In genomic region chr5:91383027-91383955, GRCh38 we compare ENCODE assay signal across 8 cellular contexts. TPM values are rescaled to one million over a fixed set of nuclear protein-coding genes. Genes with fewer than 3 reads are reported as not detected.
DNase-seq lines count a peak whose midpoint lies in the region; ATAC-seq and TF ChIP-seq lines count a peak whose summit lies in the region.

TSS of gene ARRDC3 (minus strand) at chr5:91383317. CDS start at chr5:91383092, 225 bp downstream.

- peak within 1 kb of the TSS; percentile 100 for H3K4me3 ChIP-seq in WERI-Rb-1 (ENCODE audit: low read depth, low read length)
- peak within 1 kb of the TSS; percentile 64 to 82 (median 73) for H3K4me3 ChIP-seq in breast epithelium
- peak within 1 kb of the TSS; percentile 79 for H3K4me3 ChIP-seq in iPS-20b (ENCODE audit: low read length)
- peak within 1 kb of the TSS; percentile 61 to 84 (median 69) for H3K4me3 ChIP-seq in skin epidermis

- TF ChIP-seq CTCF in WERI-Rb-1 (IDR thresholded peaks at IDR 0.05; ENCODE audit: low read depth, low read length), result no peak
- peak in 1 of 3 donors; percentile 2 for TF ChIP-seq CTCF in breast epithelium (IDR thresholded peaks at IDR 0.05)

- H3K27me3 ChIP-seq in WERI-Rb-1 (ENCODE audit: insufficient read depth, low read depth, severe bottlenecking) (no peaks in the 10 kb centered on the region), breast epithelium (no peaks in the 10 kb centered on the region), iPS-20b (ENCODE audit: insufficient read depth, low read length) (no peaks in the 10 kb centered on the region)

- intact Hi-C loops in breast epithelium (cut with DNase I; ENCODE audit: low total_unique reads), result loop anchor here (10.0 kb wide), 1 partner anchor 278 kb away; no protein-coding TSS in a partner anchor

- peak within 1 kb of the TSS; percentile 100 for H3K9ac ChIP-seq in iPS-20b (ENCODE audit: low read depth, low read length)

- peak; percentile 94 for DNase-seq in ACHN
- DNase-seq in NCI-H2227 (lab: John Stamatoyannopoulos, UW; ENCODE audit: unreplicated experiment), result peak; percentile 95
- DNase-seq in WERI-Rb-1, result peak; percentile 97
- DNase-seq in breast epithelium (ENCODE audit: low spot score in 2 of 2), result peak; percentile 94 to 95

- in situ Hi-C loops in ACHN (cut with HindIII; ENCODE audit: low pct_ligation_motif_present, low pct_unique_long_range_greater_than_20kb, low sequenced_read_pairs), result loop anchor here (25.0 kb wide), 2 partner anchors 271 to 496 kb away; no protein-coding TSS in a partner anchor

- H3K36me3 ChIP-seq in WERI-Rb-1 (peaks cover 16% of the 10 kb centered on the region), breast epithelium (no peaks in the 10 kb centered on the region), iPS-20b (ENCODE audit: insufficient read depth, low read depth, low read length) (peaks cover 2% of the 10 kb centered on the region; the same call in 1 of the 2 replicates)

- peak; percentile 53 for ATAC-seq in GM18870 (IDR thresholded peaks at IDR 0.05; ENCODE audit: unreplicated experiment)
- peak; percentile 54 for ATAC-seq in HG03108 (IDR thresholded peaks at IDR 0.05; ENCODE audit: unreplicated experiment)

- H3K9me3 ChIP-seq in WERI-Rb-1 (ENCODE audit: severe bottlenecking), result no peaks in the 10 kb centered on the region
- no peaks in the 10 kb centered on the region for H3K9me3 ChIP-seq in breast epithelium
- H3K9me3 ChIP-seq in iPS-20b (ENCODE audit: insufficient read depth, low read depth, low read length), result no peaks in the 10 kb centered on the region

- TF ChIP-seq POLR2A in breast epithelium (IDR thresholded peaks at IDR 0.05), result peak; percentile 76

- H3K27ac ChIP-seq in WERI-Rb-1 (peak within 1 kb of the TSS; percentile 98), breast epithelium (peak within 1 kb of the TSS; percentile 99 to 100), iPS-20b (ENCODE audit: low read length) (peak within 1 kb of the TSS; percentile 93), skin epidermis (peak within 1 kb of the TSS; percentile 62 to 100 (median 97))

- peaks cover 0 to under 1% of the 10 kb centered on the region in 2 donors for H3K4me1 ChIP-seq in breast epithelium
- H3K4me1 ChIP-seq in iPS-20b (ENCODE audit: insufficient read depth, low read length), result peaks cover 12% of the 10 kb centered on the region; the same call in 1 of the 2 replicates

RNA-seq across cellular contexts. Expression of gene ARRDC3, which starts in this region (rescaled TPM):
- total RNA-seq in breast epithelium, result 100 to 1,000 TPM in 2 of 3 donors, 10 to 100 TPM in 1; 75.5 to 261 (median 100) TPM

Comparison
In these comparisons a context has a peak if more than half of its experiments do, and no peak if none do; other contexts are left out.
1. Peak in every context shown above with its lines: DNase-seq, ATAC-seq, H3K4me3 ChIP-seq and H3K27ac ChIP-seq.